Comparison of ENCODE assay signal across 1 cellular context in the genomic region with DNA sequence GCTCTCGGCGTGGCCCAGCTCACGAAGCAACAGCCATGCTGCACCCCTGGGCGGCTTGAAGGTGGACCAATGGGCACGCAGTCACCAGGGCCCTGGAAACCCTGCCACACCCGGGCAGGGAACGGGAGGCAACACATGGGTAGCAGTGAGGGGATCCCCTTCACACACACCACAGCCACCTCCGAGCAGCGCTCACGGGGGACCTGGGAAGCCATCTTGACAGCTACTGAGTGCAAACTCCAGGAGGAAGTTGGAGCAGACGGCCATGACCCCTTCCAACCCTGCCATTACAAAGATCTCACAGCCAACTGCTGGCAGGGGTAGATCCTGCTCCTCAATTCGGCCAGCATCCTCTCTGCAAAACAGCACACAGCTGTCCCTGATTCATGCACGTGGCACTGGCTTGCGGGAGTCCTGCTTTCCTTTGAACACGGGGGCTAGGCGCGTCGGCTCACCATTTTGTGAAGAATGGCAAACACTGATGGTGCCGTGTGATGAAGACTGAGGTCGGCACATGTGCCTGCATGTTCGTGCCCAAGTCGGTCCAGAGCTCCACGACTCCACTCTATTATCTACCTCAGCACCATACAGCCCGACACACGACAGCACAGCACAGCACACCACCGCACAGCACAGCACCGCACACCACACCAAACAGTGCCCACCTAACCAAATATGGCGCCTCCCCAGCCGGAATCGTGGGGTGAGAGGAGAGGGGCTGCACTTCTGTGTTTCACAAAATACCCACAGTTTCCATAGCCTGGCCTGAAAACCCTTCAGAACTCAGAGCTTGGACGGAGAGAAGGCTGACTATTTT.
TF ChIP-seq lines count a peak whose summit lies in the region.

No MANE protein-coding gene starts in this region.

TF ChIP-seq in K562, 482 proteins besides CTCF, POLR2A, EP300 and RAD21 (continues in another document):
- TF ChIP-seq LEF1 (IDR thresholded peaks at IDR 0.05) = no peak
- TF ChIP-seq, protein P1, sequence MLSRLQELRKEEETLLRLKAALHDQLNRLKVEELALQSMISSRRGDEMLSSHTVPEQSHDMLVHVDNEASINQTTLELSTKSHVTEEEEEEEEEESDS (CRISPR knock-in tag; IDR thresholded peaks at IDR 0.05) = no peak
- TF ChIP-seq ARNT (IDR thresholded peaks at IDR 0.05) = no peak
- 0 out of 2 replicates have a peak, but pooled peaks have one; percentile 31 for TF ChIP-seq DMBX1 (CRISPR knock-in tag; IDR thresholded peaks at IDR 0.05; ENCODE audit: borderline replicate concordance)
- TF ChIP-seq, protein P2, sequence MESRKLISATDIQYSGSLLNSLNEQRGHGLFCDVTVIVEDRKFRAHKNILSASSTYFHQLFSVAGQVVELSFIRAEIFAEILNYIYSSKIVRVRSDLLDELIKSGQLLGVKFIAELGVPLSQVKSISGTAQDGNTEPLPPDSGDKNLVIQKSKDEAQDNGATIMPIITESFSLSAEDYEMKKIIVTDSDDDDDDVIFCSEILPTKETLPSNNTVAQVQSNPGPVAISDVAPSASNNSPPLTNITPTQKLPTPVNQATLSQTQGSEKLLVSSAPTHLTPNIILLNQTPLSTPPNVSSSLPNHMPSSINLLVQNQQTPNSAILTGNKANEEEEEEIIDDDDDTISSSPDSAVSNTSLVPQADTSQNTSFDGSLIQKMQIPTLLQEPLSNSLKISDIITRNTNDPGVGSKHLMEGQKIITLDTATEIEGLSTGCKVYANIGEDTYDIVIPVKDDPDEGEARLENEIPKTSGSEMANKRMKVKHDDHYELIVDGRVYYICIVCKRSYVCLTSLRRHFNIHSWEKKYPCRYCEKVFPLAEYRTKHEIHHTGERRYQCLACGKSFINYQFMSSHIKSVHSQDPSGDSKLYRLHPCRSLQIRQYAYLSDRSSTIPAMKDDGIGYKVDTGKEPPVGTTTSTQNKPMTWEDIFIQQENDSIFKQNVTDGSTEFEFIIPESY (CRISPR knock-in tag; IDR thresholded peaks at IDR 0.05) = peak; percentile 21; the same call in 1 of the 2 replicates
- TF ChIP-seq ATF7 (IDR thresholded peaks at IDR 0.05) = no peak
- TF ChIP-seq, protein P3, sequence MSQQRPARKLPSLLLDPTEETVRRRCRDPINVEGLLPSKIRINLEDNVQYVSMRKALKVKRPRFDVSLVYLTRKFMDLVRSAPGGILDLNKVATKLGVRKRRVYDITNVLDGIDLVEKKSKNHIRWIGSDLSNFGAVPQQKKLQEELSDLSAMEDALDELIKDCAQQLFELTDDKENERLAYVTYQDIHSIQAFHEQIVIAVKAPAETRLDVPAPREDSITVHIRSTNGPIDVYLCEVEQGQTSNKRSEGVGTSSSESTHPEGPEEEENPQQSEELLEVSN (IDR thresholded peaks at IDR 0.05; ENCODE audit: borderline replicate concordance in 1 of 2, extremely low read depth in 1 of 2, insufficient read depth in 1 of 2, insufficient read length in 1 of 2, low read depth in 1 of 2, low read length in 1 of 2, poor library complexity in 1 of 2, severe bottlenecking in 1 of 2) = peak in 1 of 2 experiments; percentile 32
- TF ChIP-seq ZNF668 (CRISPR knock-in tag; IDR thresholded peaks at IDR 0.05) = 0 out of 2 replicates have a peak, but pooled peaks have one; percentile 25
- no peak for TF ChIP-seq FOXJ3 (CRISPR knock-in tag; IDR thresholded peaks at IDR 0.05)
- no peak for TF ChIP-seq MTA3 (IDR thresholded peaks at IDR 0.05; ENCODE audit: borderline replicate concordance)
- 0 out of 2 replicates have a peak, but pooled peaks have one; percentile 48 for TF ChIP-seq ZNF77 (CRISPR knock-in tag; IDR thresholded peaks at IDR 0.05)
- peak; percentile 14; the same call in 1 of the 2 replicates for TF ChIP-seq PHF8 (IDR thresholded peaks at IDR 0.05; ENCODE audit: borderline replicate concordance, low read length)
- peak; percentile 57; the same call in 1 of the 2 replicates for TF ChIP-seq SMAD4 (CRISPR knock-in tag; conservative IDR thresholded peaks at IDR 0.05)
- TF ChIP-seq, protein P4, sequence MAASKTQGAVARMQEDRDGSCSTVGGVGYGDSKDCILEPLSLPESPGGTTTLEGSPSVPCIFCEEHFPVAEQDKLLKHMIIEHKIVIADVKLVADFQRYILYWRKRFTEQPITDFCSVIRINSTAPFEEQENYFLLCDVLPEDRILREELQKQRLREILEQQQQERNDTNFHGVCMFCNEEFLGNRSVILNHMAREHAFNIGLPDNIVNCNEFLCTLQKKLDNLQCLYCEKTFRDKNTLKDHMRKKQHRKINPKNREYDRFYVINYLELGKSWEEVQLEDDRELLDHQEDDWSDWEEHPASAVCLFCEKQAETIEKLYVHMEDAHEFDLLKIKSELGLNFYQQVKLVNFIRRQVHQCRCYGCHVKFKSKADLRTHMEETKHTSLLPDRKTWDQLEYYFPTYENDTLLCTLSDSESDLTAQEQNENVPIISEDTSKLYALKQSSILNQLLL (CRISPR knock-in tag; IDR thresholded peaks at IDR 0.05; ENCODE audit: borderline replicate concordance) = no peak
- TF ChIP-seq, protein P5, sequence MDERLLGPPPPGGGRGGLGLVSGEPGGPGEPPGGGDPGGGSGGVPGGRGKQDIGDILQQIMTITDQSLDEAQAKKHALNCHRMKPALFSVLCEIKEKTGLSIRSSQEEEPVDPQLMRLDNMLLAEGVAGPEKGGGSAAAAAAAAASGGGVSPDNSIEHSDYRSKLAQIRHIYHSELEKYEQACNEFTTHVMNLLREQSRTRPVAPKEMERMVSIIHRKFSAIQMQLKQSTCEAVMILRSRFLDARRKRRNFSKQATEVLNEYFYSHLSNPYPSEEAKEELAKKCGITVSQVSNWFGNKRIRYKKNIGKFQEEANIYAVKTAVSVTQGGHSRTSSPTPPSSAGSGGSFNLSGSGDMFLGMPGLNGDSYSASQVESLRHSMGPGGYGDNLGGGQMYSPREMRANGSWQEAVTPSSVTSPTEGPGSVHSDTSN (CRISPR knock-in tag; IDR thresholded peaks at IDR 0.05; ENCODE audit: low read depth) = no peak
- TF ChIP-seq, protein P5 (tag; conservative IDR thresholded peaks at IDR 0.05; ENCODE audit: low read depth) = no peak
- no peak for TF ChIP-seq ZNF444 (CRISPR knock-in tag; IDR thresholded peaks at IDR 0.05)
- TF ChIP-seq ZNF639 (CRISPR knock-in tag; conservative IDR thresholded peaks at IDR 0.05 in 1 of 2, IDR thresholded peaks at IDR 0.05 in 1 of 2) = 0 out of 4 replicates have a peak, but pooled peaks of 1 of the 2 experiments have one; percentile 61
- peak; percentile 47; the same call in 1 of the 2 replicates for TF ChIP-seq L3MBTL2 (IDR thresholded peaks at IDR 0.05)
- TF ChIP-seq ZFPM2 (CRISPR knock-in tag; IDR thresholded peaks at IDR 0.05) = no peak
- no peak for TF ChIP-seq ZNF644 (tag; IDR thresholded peaks at IDR 0.05; ENCODE audit: low read depth)
- no peak for TF ChIP-seq MXD1 (CRISPR knock-in tag; IDR thresholded peaks at IDR 0.05; ENCODE audit: borderline replicate concordance, poor library complexity, severe bottlenecking)
- TF ChIP-seq RBFOX2 (IDR thresholded peaks at IDR 0.05; ENCODE audit: low read depth, low read length) = peak; percentile 65
- no peak for TF ChIP-seq PTRF (tag; IDR thresholded peaks at IDR 0.05)
- TF ChIP-seq ZNF324 (CRISPR knock-in tag; IDR thresholded peaks at IDR 0.05) = no peak
- TF ChIP-seq EWSR1 (IDR thresholded peaks at IDR 0.05; ENCODE audit: borderline replicate concordance, low read depth, partially characterized antibody) = no peak
- TF ChIP-seq GABPB1 (CRISPR knock-in tag; IDR thresholded peaks at IDR 0.05) = no peak
- no peak for TF ChIP-seq HNRNPH1 (optimal IDR thresholded peaks at IDR 0.05; ENCODE audit: low read depth, low read length)
- TF ChIP-seq CREB1 (IDR thresholded peaks at IDR 0.05) = no peak
- TF ChIP-seq CREB1 (CRISPR knock-in tag; IDR thresholded peaks at IDR 0.05) = no peak
- TF ChIP-seq E2F8 (IDR thresholded peaks at IDR 0.05; ENCODE audit: low read depth, partially characterized antibody) = no peak
- no peak for TF ChIP-seq POLR2H (tag; IDR thresholded peaks at IDR 0.05; ENCODE audit: low read depth)
- TF ChIP-seq BRD9 (IDR thresholded peaks at IDR 0.05; ENCODE audit: low read depth, partially characterized antibody) = no peak
- TF ChIP-seq, protein P6, sequence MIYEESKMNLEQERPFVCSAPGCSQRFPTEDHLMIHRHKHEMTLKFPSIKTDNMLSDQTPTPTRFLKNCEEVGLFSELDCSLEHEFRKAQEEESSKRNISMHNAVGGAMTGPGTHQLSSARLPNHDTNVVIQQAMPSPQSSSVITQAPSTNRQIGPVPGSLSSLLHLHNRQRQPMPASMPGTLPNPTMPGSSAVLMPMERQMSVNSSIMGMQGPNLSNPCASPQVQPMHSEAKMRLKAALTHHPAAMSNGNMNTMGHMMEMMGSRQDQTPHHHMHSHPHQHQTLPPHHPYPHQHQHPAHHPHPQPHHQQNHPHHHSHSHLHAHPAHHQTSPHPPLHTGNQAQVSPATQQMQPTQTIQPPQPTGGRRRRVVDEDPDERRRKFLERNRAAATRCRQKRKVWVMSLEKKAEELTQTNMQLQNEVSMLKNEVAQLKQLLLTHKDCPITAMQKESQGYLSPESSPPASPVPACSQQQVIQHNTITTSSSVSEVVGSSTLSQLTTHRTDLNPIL (CRISPR knock-in tag; IDR thresholded peaks at IDR 0.05) = no peak
- no peak for TF ChIP-seq KDM1A (IDR thresholded peaks at IDR 0.05)
- TF ChIP-seq HDAC2 (IDR thresholded peaks at IDR 0.05) = no peak
- TF ChIP-seq POLR2AphosphoS5 (IDR thresholded peaks at IDR 0.05; ENCODE audit: control insufficient read depth, insufficient read depth, low read depth, low read length) = no peak
- no peak for TF ChIP-seq FOXJ2 (tag; IDR thresholded peaks at IDR 0.05)
- TF ChIP-seq ARID4B (CRISPR knock-in tag; IDR thresholded peaks at IDR 0.05) = peak; percentile 31
- TF ChIP-seq NR2C2 (CRISPR knock-in tag; IDR thresholded peaks at IDR 0.05) = no peak
- 0 out of 2 replicates have a peak, but pooled peaks have one; percentile 12 for TF ChIP-seq NR2C2 (tag; IDR thresholded peaks at IDR 0.05)
- TF ChIP-seq IFI16 (CRISPR knock-in tag; IDR thresholded peaks at IDR 0.05) = no peak
- peak; percentile 51 for TF ChIP-seq MYC (IDR thresholded peaks at IDR 0.05; ENCODE audit: low read depth, low read length)
- no peak for TF ChIP-seq MYC (CRISPR knock-in tag; IDR thresholded peaks at IDR 0.05; ENCODE audit: borderline replicate concordance, low read depth)
